ENCODE assay signal across 8 cellular contexts in genomic region chr11:73393479-73394415, GRCh38.
DNase-seq lines count a peak whose midpoint lies in the region; ATAC-seq, FAIRE-seq and TF ChIP-seq lines count a peak whose summit lies in the region.

No MANE protein-coding gene starts in this region.

- peak overlapping the region; percentile 83 for H3K27ac ChIP-seq in BLaER1

- H3K9me3 Mint-ChIP-seq in memory B cell = no peaks in the 10 kb centered on the region

- peaks cover 58% of the 10 kb centered on the region for H3K4me1 ChIP-seq in BLaER1

- peaks cover 82% of the 10 kb centered on the region for H3K36me3 ChIP-seq in BLaER1

- H3K4me1 Mint-ChIP-seq in memory B cell = peaks cover 26% of the 10 kb centered on the region

- H3K9ac ChIP-seq in BLaER1 = peak overlapping the region; percentile 71; the same call in 1 of the 2 replicates

- no peaks in the 10 kb centered on the region for H3K27me3 ChIP-seq in BLaER1

- H3K9me3 ChIP-seq in BLaER1 = no peaks in the 10 kb centered on the region

- no peak overlapping the region for H3K4me3 ChIP-seq in BLaER1

- TF ChIP-seq POLR2A in H54 (IDR thresholded peaks at IDR 0.05; ENCODE audit: low read depth, low read length) = no peak

- peaks cover 33% of the 10 kb centered on the region for H3K36me3 Mint-ChIP-seq in memory B cell

- ATAC-seq in memory B cell (ENCODE audit: low read depth) = peak; percentile 75
- ATAC-seq in GM19397 (IDR thresholded peaks at IDR 0.05; ENCODE audit: unreplicated experiment) = no peak

- no peaks in the 10 kb centered on the region for H3K27me3 Mint-ChIP-seq in memory B cell

- H3K4me3 Mint-ChIP-seq in memory B cell = no peak overlapping the region

- peak overlapping the region; percentile 99 for H3K4me2 ChIP-seq in BLaER1

- FAIRE-seq in H54 (lab: Jason Lieb, UNC) = no peak

- DNase-seq in H54 (ENCODE audit: insufficient read length, low spot score) (peak; percentile 87), NCI-H526 (lab: John Stamatoyannopoulos, UW) (peak; percentile 61 to 92), ecto neural progenitor cell (ENCODE audit: low spot score) (peak; percentile 80), memory B cell (ENCODE audit: low spot score in 2 of 2) (peak; percentile 68 to 75)
- DNase-seq in activated CD4-positive, alpha-beta T cell treated with anti-CD3 and anti-CD28 coated beads, Interleukin-2, amount 50 U/mL, for 4 hours = peak; percentile 60 to 61
- DNase-seq in stimulated activated CD8-positive, alpha-beta memory T cell treated with anti-CD3 and anti-CD28 coated beads, Interleukin-15, amount 100 ng/mL, for 4 hours (ENCODE audit: low read depth in 2 of 2) = peak; percentile 31 to 43

- H4K20me1 ChIP-seq in BLaER1 = peaks cover 55% of the 10 kb centered on the region

- no peak overlapping the region for H3K27ac Mint-ChIP-seq in memory B cell

Comparison
In these comparisons a context has a peak if more than half of its experiments do, and no peak if none do; other contexts are left out.
1. DNase-seq: peak in every context shown above with its lines; median percentile 87 in H54; 80 in ecto neural progenitor cell; 76 in NCI-H526; 72 in memory B cell; 60 in activated CD4-positive, alpha-beta T cell treated with anti-CD3 and anti-CD28 coated beads, Interleukin-2, amount 50 U/mL, for 4 hours; 37 in stimulated activated CD8-positive, alpha-beta memory T cell treated with anti-CD3 and anti-CD28 coated beads, Interleukin-15, amount 100 ng/mL, for 4 hours.